Comparison of ENCODE assay signal across 8 cellular contexts in the genomic region with DNA sequence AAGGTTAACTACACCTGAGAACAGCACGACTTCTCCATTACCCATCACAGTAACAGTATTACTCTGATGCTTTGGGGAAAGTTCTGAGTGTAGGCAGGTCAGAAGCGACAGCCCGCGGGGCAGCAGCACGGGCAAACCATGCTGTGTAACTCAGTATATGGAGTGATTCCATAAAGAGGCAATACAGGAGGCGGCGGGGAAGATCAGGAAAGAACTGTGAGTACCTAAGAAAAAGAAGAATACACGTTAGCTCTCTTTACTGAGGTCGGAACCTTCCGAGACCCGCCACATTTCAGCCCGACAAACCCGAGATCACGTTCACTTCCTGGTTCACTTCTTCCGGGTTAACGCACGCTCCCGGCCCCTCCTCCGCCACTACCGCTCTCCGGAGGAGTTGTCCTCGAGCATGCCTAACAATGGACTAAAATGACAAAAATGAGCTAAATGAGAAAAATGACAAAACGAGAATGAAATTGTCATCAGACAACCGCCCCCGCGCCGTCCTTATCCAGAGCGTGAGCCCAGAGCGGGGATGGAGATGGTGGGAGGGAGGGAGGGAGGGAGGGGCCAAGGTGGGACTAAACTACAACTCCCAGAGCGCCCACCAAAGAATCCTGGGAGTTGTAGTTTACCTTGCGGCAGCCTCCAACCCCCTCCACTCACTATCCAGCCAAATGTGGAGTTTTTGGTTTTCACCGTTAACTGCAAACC. TPM values are rescaled to one million over a fixed set of nuclear protein-coding genes. Genes with fewer than 3 reads are reported as not detected.
DNase-seq lines count a peak whose midpoint lies in the region; ATAC-seq and TF ChIP-seq lines count a peak whose summit lies in the region.

A gene with protein sequence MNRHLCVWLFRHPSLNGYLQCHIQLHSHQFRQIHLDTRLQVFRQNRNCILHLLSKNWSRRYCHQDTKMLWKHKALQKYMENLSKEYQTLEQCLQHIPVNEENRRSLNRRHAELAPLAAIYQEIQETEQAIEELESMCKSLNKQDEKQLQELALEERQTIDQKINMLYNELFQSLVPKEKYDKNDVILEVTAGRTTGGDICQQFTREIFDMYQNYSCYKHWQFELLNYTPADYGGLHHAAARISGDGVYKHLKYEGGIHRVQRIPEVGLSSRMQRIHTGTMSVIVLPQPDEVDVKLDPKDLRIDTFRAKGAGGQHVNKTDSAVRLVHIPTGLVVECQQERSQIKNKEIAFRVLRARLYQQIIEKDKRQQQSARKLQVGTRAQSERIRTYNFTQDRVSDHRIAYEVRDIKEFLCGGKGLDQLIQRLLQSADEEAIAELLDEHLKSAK (minus strand): TSS at position 316 of the 711 bp plus-strand sequence. CDS start 2,669 bp downstream, outside the sequence.

- H3K4me1 Mint-ChIP-seq in activated CD4-positive, alpha-beta T cell treated with anti-CD3 and anti-CD28 coated beads for 36 hours, result peaks cover 12% of the 10 kb centered on the region

- peak; percentile 67 for TF ChIP-seq POLR2A in GM19193 (IDR thresholded peaks at IDR 0.05; ENCODE audit: extremely low read depth, insufficient read depth, insufficient read length)

- peaks cover 6% of the 10 kb centered on the region for H3K9me3 Mint-ChIP-seq in activated CD4-positive, alpha-beta T cell treated with anti-CD3 and anti-CD28 coated beads for 36 hours (ENCODE audit: low read depth)

- no peak for TF ChIP-seq CTCF in choroid plexus epithelial cell (conservative IDR thresholded peaks at IDR 0.05; ENCODE audit: low read depth, low read length)

- H3K4me3 Mint-ChIP-seq in activated CD4-positive, alpha-beta T cell treated with anti-CD3 and anti-CD28 coated beads for 36 hours, result peak within 1 kb of the TSS; percentile 80

- ATAC-seq in HG03432 (IDR thresholded peaks at IDR 0.05; ENCODE audit: unreplicated experiment), result peak; percentile 97
- peak; percentile 93 for ATAC-seq in activated CD4-positive, alpha-beta T cell treated with anti-CD3 and anti-CD28 coated beads for 36 hours
- peak; percentile 97 for ATAC-seq in left colon

- peak within 1 kb of the TSS; percentile 66 for H3K4me3 ChIP-seq in choroid plexus epithelial cell (ENCODE audit: low read depth, low read length)

- intact Hi-C loops in activated CD4-positive, alpha-beta T cell treated with anti-CD3 and anti-CD28 coated beads for 36 hours (cut with DNase I, micrococcal nuclease), result loop anchor here (1.0 to 5.0 kb wide), 7 partner anchors 48 to 1009 kb away; a partner anchor contains a TSS
- intact Hi-C loops in left colon (cut with DNase I, micrococcal nuclease), result no loop called here

- H3K27ac Mint-ChIP-seq in activated CD4-positive, alpha-beta T cell treated with anti-CD3 and anti-CD28 coated beads for 36 hours, result peak within 1 kb of the TSS; percentile 95

- H3K27me3 Mint-ChIP-seq in activated CD4-positive, alpha-beta T cell treated with anti-CD3 and anti-CD28 coated beads for 36 hours, result no peaks in the 10 kb centered on the region

- POLR2A ChIA-PET in activated CD4-positive, alpha-beta T cell treated with anti-CD3 and anti-CD28 coated beads for 36 hours (lab: Charles Lee), result interaction anchor here (0.7 kb wide), 1 partner anchor 289 kb away, joined by 4 read pairs; no protein-coding TSS in a partner anchor

- H3K36me3 Mint-ChIP-seq in activated CD4-positive, alpha-beta T cell treated with anti-CD3 and anti-CD28 coated beads for 36 hours (ENCODE audit: low read depth), result peaks cover 24% of the 10 kb centered on the region

- peak; percentile 95 for DNase-seq in Ammon's horn (ENCODE audit: low spot score)
- peak; percentile 53 for DNase-seq in NCI-H460 (ENCODE audit: extremely low read depth, low read depth)
- DNase-seq in activated CD4-positive, alpha-beta T cell treated with anti-CD3 and anti-CD28 coated beads for 36 hours, result peak; percentile 89
- DNase-seq in choroid plexus epithelial cell (ENCODE audit: low read depth), result peak; percentile 77
- DNase-seq in left colon, result peak; percentile 76 to 83
- DNase-seq in stimulated activated CD4-positive, alpha-beta T cell treated with anti-CD3 and anti-CD28 coated beads, Interleukin-1b, Interleukin-23, amount 100 ng/mL, for 48 hours, result peak; percentile 79

- CTCF ChIA-PET in activated CD4-positive, alpha-beta T cell treated with anti-CD3 and anti-CD28 coated beads for 36 hours (lab: Charles Lee), result interaction anchor here (0.5 to 1.4 kb wide), 3 partner anchors 69 to 317 kb away, joined by 3 to 6 read pairs (median 3); no protein-coding TSS in a partner anchor

RNA-seq across cellular contexts. Expression of the gene that starts here (rescaled TPM):
- 11.5 and 18.2 TPM in 2 replicates for total RNA-seq in NCI-H460 (2014; rRNA removed; shearing (Covaris generic))
- polyA plus RNA-seq in NCI-H460 (2014; cell fraction: nucleus; rRNA removed), result 10.0 and 12.6 TPM in 2 replicates
- total RNA-seq in activated CD4-positive, alpha-beta T cell treated with anti-CD3 and anti-CD28 coated beads for 36 hours, result 10 to 100 TPM; 19.7 to 22.1 TPM
- 10 to 100 TPM; 11.4 to 14.9 TPM for total RNA-seq in left colon

Comparison
In these comparisons a context has a peak if more than half of its experiments do, and no peak if none do; other contexts are left out.
1. Peak in every context shown above with its lines: DNase-seq, ATAC-seq and H3K4me3 ChIP-seq.
2. intact Hi-C loops: an anchor here in activated CD4-positive, alpha-beta T cell treated with anti-CD3 and anti-CD28 coated beads for 36 hours (1.0 to 5.0 kb wide); none called in left colon.